ENCODE assay signal across 8 cellular contexts in the genomic region with DNA sequence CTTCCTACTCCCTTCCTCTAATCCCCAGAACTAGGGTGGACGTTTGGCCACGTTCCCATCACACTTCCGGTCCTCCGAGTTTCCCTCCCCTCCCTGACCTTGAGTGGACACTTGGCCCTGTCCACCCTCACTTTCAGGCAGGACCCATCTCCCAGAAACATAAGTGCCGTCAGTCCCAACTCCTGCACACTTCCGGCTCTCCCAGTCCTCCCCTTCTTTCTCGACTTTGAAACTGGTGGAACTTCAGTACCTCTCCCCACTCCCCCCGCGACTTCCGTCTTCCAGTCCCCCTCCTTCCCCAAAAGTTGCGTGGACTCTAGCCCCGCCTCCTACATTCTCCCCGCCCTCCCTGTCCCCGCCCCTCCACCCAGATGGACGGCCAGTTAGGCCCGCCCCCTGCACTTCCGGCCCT. TPM values are rescaled to one million over a fixed set of nuclear protein-coding genes. Genes with fewer than 3 reads are reported as not detected.
DNase-seq lines count a peak whose midpoint lies in the region; ATAC-seq and TF ChIP-seq lines count a peak whose summit lies in the region.

No MANE protein-coding gene starts in this region.

- H3K9ac ChIP-seq in fibroblast of lung (ENCODE audit: insufficient read depth, low read length): no peak overlapping the region

- H3K36me3 ChIP-seq in fibroblast of lung (ENCODE audit: control insufficient read depth, insufficient read depth, low read length): peaks cover 6% of the 10 kb centered on the region
- peaks cover 16 to 78% of the 10 kb centered on the region in 2 donors for H3K36me3 ChIP-seq in gastrocnemius medialis

- no peak for TF ChIP-seq POLR2A in gastrocnemius medialis (IDR thresholded peaks at IDR 0.05)

- H3K27ac ChIP-seq in HL-60 (replicated peaks): peak overlapping the region; percentile 99
- peak overlapping the region; percentile 96 for H3K27ac ChIP-seq in fibroblast of lung (ENCODE audit: insufficient read depth, low read length)
- peak overlapping the region; percentile 92 to 99 (median 98) for H3K27ac ChIP-seq in gastrocnemius medialis

- H3K9me3 ChIP-seq in fibroblast of lung (ENCODE audit: control insufficient read depth, insufficient read depth, low read depth, low read length): peaks cover 19% of the 10 kb centered on the region
- H3K9me3 ChIP-seq in gastrocnemius medialis: peaks cover 7 to 81% (median 54%) of the 10 kb centered on the region in 3 donors

- H4K20me1 ChIP-seq in fibroblast of lung (ENCODE audit: control insufficient read depth, extremely low read depth, insufficient read depth, low read length): no peaks in the 10 kb centered on the region

- H3K27me3 ChIP-seq in HL-60 (ENCODE audit: insufficient read depth, poor library complexity, severe bottlenecking) (no peaks in the 10 kb centered on the region), fibroblast of lung (ENCODE audit: control insufficient read depth, insufficient read depth, low read length) (no peaks in the 10 kb centered on the region), gastrocnemius medialis (no peaks in the 10 kb centered on the region)

- peak overlapping the region; percentile 83 for H2AFZ ChIP-seq in fibroblast of lung (ENCODE audit: low read length)

- in situ Hi-C loops in gastrocnemius medialis (cut with MboI; ENCODE audit: low sequenced_read_pairs in 4 of 4): no loop called here

- H3K4me2 ChIP-seq in fibroblast of lung (ENCODE audit: extremely low read depth, insufficient read depth, low read length): peak overlapping the region; percentile 21

- ATAC-seq in gastrocnemius medialis (peak in 1 of 2 donors; percentile 4), HG03175 (IDR thresholded peaks at IDR 0.05; ENCODE audit: unreplicated experiment) (no peak)

- no peaks in the 10 kb centered on the region for H3K4me1 ChIP-seq in fibroblast of lung (ENCODE audit: control insufficient read depth, extremely low read depth, insufficient read depth, low read length)
- peaks cover 0 to 5% of the 10 kb centered on the region in 2 donors for H3K4me1 ChIP-seq in gastrocnemius medialis

- TF ChIP-seq CTCF in HL-60 (IDR thresholded peaks at IDR 0.05; ENCODE audit: insufficient read depth, low read length): no peak
- no peak for TF ChIP-seq CTCF in fibroblast of lung (conservative IDR thresholded peaks at IDR 0.05 in 1 of 2, IDR thresholded peaks at IDR 0.05 in 1 of 2; ENCODE audit: low read depth in 1 of 2, low read length in 2 of 2)
- TF ChIP-seq CTCF in gastrocnemius medialis (IDR thresholded peaks at IDR 0.05 in 4 of 5, conservative IDR thresholded peaks at IDR 0.05 in 1 of 5): no peak

- intact Hi-C loops in gastrocnemius medialis (cut with DNase I; ENCODE audit: low total_unique reads): loop anchor here (2.0 to 10.0 kb wide), 5 partner anchors 46 to 1615 kb away; a partner anchor contains a TSS

- peak overlapping the region; percentile 47 for H3K4me3 ChIP-seq in HL-60 (replicated peaks; ENCODE audit: insufficient read depth, low read length)
- H3K4me3 ChIP-seq in fibroblast of lung (replicated peaks in 1 of 4; ENCODE audit: control extremely low read depth in 1 of 4, insufficient read depth in 1 of 4, low read depth in 3 of 4, low read length in 4 of 4): peak overlapping the region; percentile 52 to 92 (median 63)
- H3K4me3 ChIP-seq in gastrocnemius medialis: peak overlapping the region; percentile 82 to 94 (median 92)

- peak; percentile 97 for DNase-seq in CMK (ENCODE audit: low read depth)
- DNase-seq in HL-60 (ENCODE audit: low read depth in 1 of 2, low spot score in 1 of 2): peak; percentile 94 to 97
- DNase-seq in activated CD4-positive, alpha-beta T cell treated with anti-CD3 and anti-CD28 coated beads, Interleukin-2, amount 50 U/mL, for 1 hour: peak; percentile 81
- DNase-seq in fibroblast of lung (ENCODE audit: low read depth in 2 of 2): no peak
- no peak for DNase-seq in gastrocnemius medialis
- no peak for DNase-seq in dermis blood vessel endothelial cell
- no peak for DNase-seq in NCI-H345 (lab: John Stamatoyannopoulos, UW)

- H3K79me2 ChIP-seq in fibroblast of lung (ENCODE audit: control insufficient read depth, insufficient read depth, low read length): peaks cover 12% of the 10 kb centered on the region

RNA-seq across cellular contexts. Expression of a gene that starts 0.3 kb away (rescaled TPM):
- 25.4 and 37.5 TPM in 2 replicates for total RNA-seq in fibroblast of lung
- polyA plus RNA-seq in fibroblast of lung: 12.8 and 13.9 TPM in 2 replicates
- 10.8 and 12.9 TPM in 2 replicates for polyA plus RNA-seq in fibroblast of lung (2012)
- polyA minus RNA-seq in fibroblast of lung (ENCODE audit: low replicate concordance): 16.0 and 31.7 TPM in 2 replicates
- 10 to 100 TPM in 3 of 4 donors, 1 to 10 TPM in 1; 9.0 to 20.7 (median 13.4) TPM for total RNA-seq in gastrocnemius medialis
- total RNA-seq in dermis blood vessel endothelial cell: 21.0 and 21.3 TPM in 2 replicates

RNA-seq across cellular contexts. Expression of a gene that starts 32.0 kb away (rescaled TPM):
- total RNA-seq in fibroblast of lung: 17.2 and 21.1 TPM in 2 replicates
- 6.3 and 6.8 TPM in 2 replicates for polyA plus RNA-seq in fibroblast of lung
- 5.4 and 5.8 TPM in 2 replicates for polyA plus RNA-seq in fibroblast of lung (2012)
- 6.7 and 7.8 TPM in 2 replicates for polyA minus RNA-seq in fibroblast of lung (ENCODE audit: low replicate concordance)
- total RNA-seq in gastrocnemius medialis: 1 to 10 TPM; 1.3 to 2.0 (median 1.7) TPM
- 13.1 and 14.6 TPM in 2 replicates for total RNA-seq in dermis blood vessel endothelial cell

RNA-seq across cellular contexts. Expression of a gene that starts 46.1 kb away (rescaled TPM):
- 34.4 and 40.8 TPM in 2 replicates for total RNA-seq in fibroblast of lung
- polyA plus RNA-seq in fibroblast of lung: 17.6 and 22.0 TPM in 2 replicates
- 17.7 and 20.2 TPM in 2 replicates for polyA plus RNA-seq in fibroblast of lung (2012)
- polyA minus RNA-seq in fibroblast of lung (ENCODE audit: low replicate concordance): 6.4 and 37.9 TPM in 2 replicates
- total RNA-seq in gastrocnemius medialis: 1 to 10 TPM; 3.8 to 9.5 (median 6.0) TPM
- total RNA-seq in dermis blood vessel endothelial cell: 57.9 and 67.4 TPM in 2 replicates

Comparison
In these comparisons a context has a peak if more than half of its experiments do, and no peak if none do; other contexts are left out.
1. DNase-seq: peak in CMK (single experiment), HL-60 (2 of 2) and activated CD4-positive, alpha-beta T cell treated with anti-CD3 and anti-CD28 coated beads, Interleukin-2, amount 50 U/mL, for 1 hour (single experiment); none in fibroblast of lung (0 of 2), gastrocnemius medialis (0 of 2), dermis blood vessel endothelial cell (single experiment) and NCI-H345 (single experiment).
2. Peak in every context shown above with its lines, with median percentiles within 50 percentile points of each other: H3K27ac ChIP-seq and H3K4me3 ChIP-seq.